ENCODE assay signal across 19 cellular contexts in genomic region chr16:76389126-76389525, GRCh38.
"Had no signal": no experiment of that assay in that cellular context is flagged by ENCODE, and none has a peak within 500 bp of the region (broad histone marks: within the 10 kb centered on the region; RNA-seq: fewer than 3 reads in every experiment).

No MANE protein-coding gene starts in this region.

- H2AFZ ChIP-seq: hepatocyte, neural progenitor cell had no signal

- FAIRE-seq: pancreas, urothelium cell line had no signal

- H3K9me3 ChIP-seq: body of pancreas, gastroesophageal sphincter, pancreas had no signal

- H3K4me1 ChIP-seq: body of pancreas, gastroesophageal sphincter, neural progenitor cell, pancreas had no signal

- ATAC-seq: activated CD8-positive, alpha-beta T cell treated with anti-CD3 and anti-CD28 coated beads, Interleukin-2, amount 10 ng/mL, durations not matched to agents 7 days and 5 days; activated naive CD8-positive, alpha-beta T cell treated with anti-CD3 and anti-CD28 coated beads, Interleukin-2, amount 50 U/mL, for 24 hours; body of pancreas; effector memory CD8-positive, alpha-beta T cell; gastroesophageal sphincter; pancreas; T-cell had no signal

- H3K36me3 ChIP-seq: gastroesophageal sphincter, neural progenitor cell, pancreas had no signal

- H3K4me3 ChIP-seq: body of pancreas, gastroesophageal sphincter, hepatocyte, neural progenitor cell, pancreas had no signal

- H3K27ac Mint-ChIP-seq: activated CD8-positive, alpha-beta T cell treated with anti-CD3 and anti-CD28 coated beads, Interleukin-2, amount 10 ng/mL, durations not matched to agents 7 days and 5 days; activated naive CD8-positive, alpha-beta T cell treated with anti-CD3 and anti-CD28 coated beads, Interleukin-2, amount 50 U/mL, for 24 hours; activated T-helper 1 cell treated with anti-CD3 and anti-CD28 coated beads, Interleukin-12 subunit alpha, Interleukin-12 subunit beta, Interleukin-2, Interleukin-4 antibody, amounts not matched to agents 30 ng/mL and 10 ng/mL and 1 ng/mL, durations not matched to agents 14 hours and 24 hours and 36 hours; effector memory CD8-positive, alpha-beta T cell; mesothelial cell of epicardium; neural progenitor cell; T-cell had no signal

- H3K4me2 ChIP-seq: hepatocyte, neural progenitor cell had no signal

- H3K27me3 ChIP-seq: body of pancreas, gastroesophageal sphincter, hepatocyte, neural progenitor cell, pancreas had no signal

- H3K4me3 Mint-ChIP-seq: activated CD8-positive, alpha-beta T cell treated with anti-CD3 and anti-CD28 coated beads, Interleukin-2, amount 10 ng/mL, durations not matched to agents 7 days and 5 days; activated naive CD8-positive, alpha-beta T cell treated with anti-CD3 and anti-CD28 coated beads, Interleukin-2, amount 50 U/mL, for 24 hours; activated T-helper 1 cell treated with anti-CD3 and anti-CD28 coated beads, Interleukin-12 subunit alpha, Interleukin-12 subunit beta, Interleukin-2, Interleukin-4 antibody, amounts not matched to agents 30 ng/mL and 10 ng/mL and 1 ng/mL, durations not matched to agents 14 hours and 24 hours and 36 hours; central memory CD8-positive, alpha-beta T cell; effector memory CD8-positive, alpha-beta T cell; mesothelial cell of epicardium; neural progenitor cell; T-cell had no signal

- H3K27me3 Mint-ChIP-seq: activated naive CD8-positive, alpha-beta T cell treated with anti-CD3 and anti-CD28 coated beads, Interleukin-2, amount 50 U/mL, for 24 hours; central memory CD8-positive, alpha-beta T cell; effector memory CD8-positive, alpha-beta T cell; T-cell had no signal

- H3K9ac ChIP-seq: neural progenitor cell had no signal

- H3K27ac ChIP-seq: body of pancreas, gastroesophageal sphincter, hepatocyte, neural progenitor cell, pancreas had no signal

- H3K4me1 Mint-ChIP-seq: activated naive CD8-positive, alpha-beta T cell treated with anti-CD3 and anti-CD28 coated beads, Interleukin-2, amount 50 U/mL, for 24 hours; central memory CD8-positive, alpha-beta T cell; mesothelial cell of epicardium; T-cell had no signal

- H3K36me3 Mint-ChIP-seq: mesothelial cell of epicardium, neural progenitor cell, T-cell had no signal

- DNase-seq: activated CD4-positive, alpha-beta T cell treated with anti-CD3 and anti-CD28 coated beads for 4 hours; activated CD8-positive, alpha-beta memory T cell treated with anti-CD3 and anti-CD28 coated beads, Interleukin-2, amount 50 U/mL, for 48 hours; activated CD8-positive, alpha-beta T cell treated with anti-CD3 and anti-CD28 coated beads, Interleukin-2, amount 10 ng/mL, durations not matched to agents 7 days and 5 days; activated naive CD4-positive, alpha-beta T cell; activated naive CD8-positive, alpha-beta T cell treated with anti-CD3 and anti-CD28 coated beads, Interleukin-2, amount 50 U/mL, for 24 hours; body of pancreas; effector memory CD8-positive, alpha-beta T cell; kidney glomerular epithelial cell; pancreas; stimulated activated CD4-positive, alpha-beta T cell treated with anti-CD3 and anti-CD28 coated beads, Interleukin-15, amount 100 ng/mL, for 24 hours; stimulated activated CD4-positive, alpha-beta T cell treated with anti-CD3 and anti-CD28 coated beads, Interleukin-4, amount 100 ng/mL, for 4 hours; T-cell had no signal

- H3K79me2 ChIP-seq: hepatocyte had no signal

- H3K9me3 Mint-ChIP-seq: activated T-helper 1 cell treated with anti-CD3 and anti-CD28 coated beads, Interleukin-12 subunit alpha, Interleukin-12 subunit beta, Interleukin-2, Interleukin-4 antibody, amounts not matched to agents 30 ng/mL and 10 ng/mL and 1 ng/mL, durations not matched to agents 14 hours and 24 hours and 36 hours; mesothelial cell of epicardium; neural progenitor cell had no signal
